In genomic region chr4:41506071-41506470, GRCh38 we compare ENCODE assay signal across 14 cellular contexts. TPM values are rescaled to one million over a fixed set of nuclear protein-coding genes. Genes with fewer than 3 reads are reported as not detected.
DNase-seq lines count a peak whose midpoint lies in the region; ATAC-seq and TF ChIP-seq lines count a peak whose summit lies in the region.
"Had no signal": no experiment of that assay in that cellular context is flagged by ENCODE, and none has a peak within 500 bp of the region (broad histone marks: within the 10 kb centered on the region; RNA-seq: fewer than 3 reads in every experiment).

No MANE protein-coding gene starts in this region.

- peak overlapping the region; percentile 82 for H3K27ac Mint-ChIP-seq in type B pancreatic cell
- H3K27ac Mint-ChIP-seq in activated CD4-positive, alpha-beta T cell treated with anti-CD3 and anti-CD28 coated beads, Interleukin-2, amount 10 ng/mL, durations not matched to agents 7 days and 5 days = no peak overlapping the region
- no peak overlapping the region for H3K27ac Mint-ChIP-seq in CD4-positive, alpha-beta memory T cell
- H3K27ac Mint-ChIP-seq: neural progenitor cell had no signal

- intact Hi-C loops in CD4-positive, alpha-beta memory T cell (cut with micrococcal nuclease) = no loop called here

- H3K27me3 Mint-ChIP-seq in type B pancreatic cell = no peaks in the 10 kb centered on the region
- H3K27me3 Mint-ChIP-seq in activated CD4-positive, alpha-beta T cell treated with anti-CD3 and anti-CD28 coated beads, Interleukin-2, amount 10 ng/mL, durations not matched to agents 7 days and 5 days = no peaks in the 10 kb centered on the region
- no peaks in the 10 kb centered on the region for H3K27me3 Mint-ChIP-seq in CD4-positive, alpha-beta memory T cell

- H3K4me3 ChIP-seq in CD4-positive, alpha-beta memory T cell (ENCODE audit: low read length in 2 of 2) = no peak overlapping the region
- H3K4me3 ChIP-seq: neural progenitor cell had no signal

- no peak overlapping the region for H3K4me3 Mint-ChIP-seq in type B pancreatic cell
- H3K4me3 Mint-ChIP-seq in activated CD4-positive, alpha-beta T cell treated with anti-CD3 and anti-CD28 coated beads, Interleukin-2, amount 10 ng/mL, durations not matched to agents 7 days and 5 days = no peak overlapping the region
- H3K4me3 Mint-ChIP-seq in CD4-positive, alpha-beta memory T cell = no peak overlapping the region
- H3K4me3 Mint-ChIP-seq: neural progenitor cell had no signal

- no peaks in the 10 kb centered on the region for H3K27me3 ChIP-seq in foreskin keratinocyte
- H3K27me3 ChIP-seq in CD4-positive, alpha-beta memory T cell (ENCODE audit: insufficient read depth, low read length) = no peaks in the 10 kb centered on the region

- peaks cover 25% of the 10 kb centered on the region for H3K9me3 Mint-ChIP-seq in type B pancreatic cell
- no peaks in the 10 kb centered on the region for H3K9me3 Mint-ChIP-seq in activated CD4-positive, alpha-beta T cell treated with anti-CD3 and anti-CD28 coated beads, Interleukin-2, amount 10 ng/mL, durations not matched to agents 7 days and 5 days
- H3K9me3 Mint-ChIP-seq in CD4-positive, alpha-beta memory T cell = peaks cover 0 to 11% (median 3%) of the 10 kb centered on the region in 8 donors
- H3K9me3 Mint-ChIP-seq: neural progenitor cell had no signal

- peak; percentile 23 for ATAC-seq in foreskin keratinocyte

- CTCF ChIA-PET in activated CD4-positive, alpha-beta T cell treated with anti-CD3 and anti-CD28 coated beads, Interleukin-2, amount 10 ng/mL, durations not matched to agents 7 days and 5 days (lab: Charles Lee) = no interaction called here
- CTCF ChIA-PET in CD4-positive, alpha-beta memory T cell (lab: Charles Lee; ENCODE audit: partially characterized antibody) = no interaction called here

- POLR2A ChIA-PET in activated CD4-positive, alpha-beta T cell treated with anti-CD3 and anti-CD28 coated beads, Interleukin-2, amount 10 ng/mL, durations not matched to agents 7 days and 5 days (lab: Charles Lee) = no interaction called here
- POLR2A ChIA-PET in CD4-positive, alpha-beta memory T cell (lab: Charles Lee; ENCODE audit: partially characterized antibody) = no interaction called here

- TF ChIP-seq CTCF in foreskin keratinocyte (conservative IDR thresholded peaks at IDR 0.05) = no peak
- TF ChIP-seq CTCF in type B pancreatic cell (conservative IDR thresholded peaks at IDR 0.05) = no peak

- H3K36me3 ChIP-seq in CD4-positive, alpha-beta memory T cell (ENCODE audit: insufficient read depth, low read length) = no peaks in the 10 kb centered on the region
- H3K36me3 ChIP-seq: neural progenitor cell had no signal

- peaks cover 14% of the 10 kb centered on the region for H3K36me3 Mint-ChIP-seq in type B pancreatic cell
- no peaks in the 10 kb centered on the region for H3K36me3 Mint-ChIP-seq in activated CD4-positive, alpha-beta T cell treated with anti-CD3 and anti-CD28 coated beads, Interleukin-2, amount 10 ng/mL, durations not matched to agents 7 days and 5 days (ENCODE audit: low read depth)
- no peaks in the 10 kb centered on the region for H3K36me3 Mint-ChIP-seq in CD4-positive, alpha-beta memory T cell
- H3K36me3 Mint-ChIP-seq: neural progenitor cell had no signal

- peaks cover 23% of the 10 kb centered on the region for H3K4me1 Mint-ChIP-seq in type B pancreatic cell (ENCODE audit: unreplicated experiment)
- H3K4me1 Mint-ChIP-seq in activated CD4-positive, alpha-beta T cell treated with anti-CD3 and anti-CD28 coated beads, Interleukin-2, amount 10 ng/mL, durations not matched to agents 7 days and 5 days = no peaks in the 10 kb centered on the region
- no peaks in the 10 kb centered on the region for H3K4me1 Mint-ChIP-seq in CD4-positive, alpha-beta memory T cell

- H3K4me1 ChIP-seq in foreskin keratinocyte = peaks cover 8% of the 10 kb centered on the region
- no peaks in the 10 kb centered on the region for H3K4me1 ChIP-seq in CD4-positive, alpha-beta memory T cell (ENCODE audit: insufficient read depth, low read length)

- DNase-seq in GM04503 (ENCODE audit: low read depth) = peak; percentile 20
- peak; percentile 17 for DNase-seq in SK-N-DZ (ENCODE audit: low spot score)
- DNase-seq in foreskin keratinocyte = peak in 1 of 2 donors; percentile 42
- no peak for DNase-seq in type B pancreatic cell (ENCODE audit: extremely low spot score, unreplicated experiment)
- DNase-seq in activated CD4-positive, alpha-beta T cell treated with anti-CD3 and anti-CD28 coated beads, Interleukin-2, amount 10 ng/mL, durations not matched to agents 7 days and 5 days = no peak
- DNase-seq in NCI-H774 (lab: John Stamatoyannopoulos, UW) = no peak
- DNase-seq in CD4-positive, alpha-beta memory T cell = no peak
- DNase-seq: activated gamma-delta T cell treated with Interleukin-2 at 50 U/mL for 16 hours; left ventricle myocardium superior; NCI-H1436 treated with DMSO at 0.1 percent for 48 hours; NCI-H524 treated with DMSO at 0.1 percent for 48 hours; stimulated activated naive CD4-positive, alpha-beta T cell treated with Interleukin-2 at 50 U/mL for 16 hours; T1000 had no signal

- H3K27ac ChIP-seq in foreskin keratinocyte = no peak overlapping the region
- H3K27ac ChIP-seq in CD4-positive, alpha-beta memory T cell (ENCODE audit: low read depth, low read length) = no peak overlapping the region
- H3K27ac ChIP-seq: neural progenitor cell had no signal

- no peaks in the 10 kb centered on the region for H3K9me3 ChIP-seq in CD4-positive, alpha-beta memory T cell (ENCODE audit: control insufficient read depth in 1 of 2, low read length in 2 of 2)

RNA-seq across cellular contexts. Expression of gene LIMCH1, which starts 31.9 kb away (rescaled TPM):
- 28.0 and 38.5 TPM in 2 replicates for polyA plus RNA-seq in SK-N-DZ (2014; cell fraction: cytosol; rRNA removed)
- polyA plus RNA-seq in SK-N-DZ (2014; cell fraction: nucleus; rRNA removed) = 45.5 and 57.4 TPM in 2 replicates
- total RNA-seq in foreskin keratinocyte = 0.25 and 0.65 TPM in 2 replicates
- polyA plus RNA-seq in foreskin keratinocyte = 0.02 and 0.13 TPM in 2 replicates
- total RNA-seq in type B pancreatic cell (ENCODE audit: low replicate concordance) = 35.7 and 67.9 TPM in 2 replicates
- not detected for total RNA-seq in activated CD4-positive, alpha-beta T cell treated with anti-CD3 and anti-CD28 coated beads, Interleukin-2, amount 10 ng/mL, durations not matched to agents 7 days and 5 days
- total RNA-seq in CD4-positive, alpha-beta memory T cell = not detected
- polyA plus RNA-seq in CD4-positive, alpha-beta memory T cell = not detected

Comparison
In these comparisons a context has a peak if more than half of its experiments do, and no peak if none do; other contexts are left out.
1. DNase-seq: peak in GM04503 (single experiment) and SK-N-DZ (single experiment); none in type B pancreatic cell (single experiment), activated CD4-positive, alpha-beta T cell treated with anti-CD3 and anti-CD28 coated beads, Interleukin-2, amount 10 ng/mL, durations not matched to agents 7 days and 5 days (single experiment), NCI-H774 (single experiment) and CD4-positive, alpha-beta memory T cell (0 of 5).
2. RNA of gene LIMCH1, which starts 31.9 kb away (total RNA-seq): 35.7 to 67.9 TPM in type B pancreatic cell; 0.25 to 0.65 TPM in foreskin keratinocyte, not detected in activated CD4-positive, alpha-beta T cell treated with anti-CD3 and anti-CD28 coated beads, Interleukin-2, amount 10 ng/mL, durations not matched to agents 7 days and 5 days and not detected in CD4-positive, alpha-beta memory T cell; every median in the first group is over 10 times any median in the second.